2 cellular contexts compared by ENCODE assay signal in the genomic region with DNA sequence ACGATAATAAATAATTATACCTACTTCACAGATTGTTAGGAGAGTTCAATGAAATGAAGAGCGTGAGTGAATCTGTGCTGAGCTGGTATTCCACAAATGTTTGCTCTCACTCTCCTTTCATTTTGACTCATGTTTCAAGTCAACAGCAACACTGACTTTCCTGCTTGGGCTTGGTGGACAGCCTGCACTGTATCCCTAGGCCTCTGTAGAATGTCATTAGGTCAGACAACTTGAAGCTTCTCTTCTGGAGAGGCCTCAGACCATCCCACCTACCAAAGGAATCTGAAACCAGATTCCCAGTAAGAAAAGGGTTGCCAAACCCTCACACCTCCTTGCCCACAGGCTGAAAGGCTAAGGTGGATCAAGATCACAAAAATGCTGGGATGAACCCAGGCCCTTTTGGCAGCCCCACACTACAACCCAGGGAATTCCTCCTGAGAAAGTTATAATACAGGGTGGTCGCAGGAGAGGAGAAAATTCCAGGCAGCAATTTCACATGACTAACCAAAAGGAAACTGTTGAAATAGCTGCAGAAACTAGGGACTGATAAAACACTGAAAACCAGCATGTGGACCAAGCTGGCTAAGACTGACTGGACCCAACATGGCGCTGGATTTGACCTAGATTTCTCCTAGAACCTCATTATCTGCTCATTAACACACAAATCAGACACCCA.
TF ChIP-seq lines count a peak whose summit lies in the region.

No MANE protein-coding gene starts in this region.

TF ChIP-seq in IMR-90, 13 proteins besides CTCF, POLR2A, EP300 and RAD21:
- TF ChIP-seq SMC3 (IDR thresholded peaks at IDR 0.05; ENCODE audit: low read depth, low read length), result no peak
- no peak for TF ChIP-seq MAFK (IDR thresholded peaks at IDR 0.05; ENCODE audit: low read depth, low read length)
- TF ChIP-seq RFX5 (IDR thresholded peaks at IDR 0.05; ENCODE audit: low read depth, low read length), result no peak
- no peak for TF ChIP-seq CHD1 (IDR thresholded peaks at IDR 0.05; ENCODE audit: low read depth, low read length)
- TF ChIP-seq MAZ (IDR thresholded peaks at IDR 0.05; ENCODE audit: borderline replicate concordance, low read depth, low read length), result no peak
- TF ChIP-seq FOS (IDR thresholded peaks at IDR 0.05; ENCODE audit: low read depth, low read length), result no peak
- no peak for TF ChIP-seq BHLHE40 (IDR thresholded peaks at IDR 0.05; ENCODE audit: low read depth, low read length)
- TF ChIP-seq MXI1 (IDR thresholded peaks at IDR 0.05; ENCODE audit: borderline replicate concordance, low read depth, low read length), result no peak
- TF ChIP-seq NFE2L2 (IDR thresholded peaks at IDR 0.05; ENCODE audit: low read depth, low read length), result no peak
- no peak for TF ChIP-seq RCOR1 (IDR thresholded peaks at IDR 0.05; ENCODE audit: insufficient replicate concordance, low read length)
- TF ChIP-seq, protein P1, sequence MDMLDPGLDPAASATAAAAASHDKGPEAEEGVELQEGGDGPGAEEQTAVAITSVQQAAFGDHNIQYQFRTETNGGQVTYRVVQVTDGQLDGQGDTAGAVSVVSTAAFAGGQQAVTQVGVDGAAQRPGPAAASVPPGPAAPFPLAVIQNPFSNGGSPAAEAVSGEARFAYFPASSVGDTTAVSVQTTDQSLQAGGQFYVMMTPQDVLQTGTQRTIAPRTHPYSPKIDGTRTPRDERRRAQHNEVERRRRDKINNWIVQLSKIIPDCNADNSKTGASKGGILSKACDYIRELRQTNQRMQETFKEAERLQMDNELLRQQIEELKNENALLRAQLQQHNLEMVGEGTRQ (IDR thresholded peaks at IDR 0.05; ENCODE audit: low read depth, low read length), result no peak
- TF ChIP-seq, protein P2, sequence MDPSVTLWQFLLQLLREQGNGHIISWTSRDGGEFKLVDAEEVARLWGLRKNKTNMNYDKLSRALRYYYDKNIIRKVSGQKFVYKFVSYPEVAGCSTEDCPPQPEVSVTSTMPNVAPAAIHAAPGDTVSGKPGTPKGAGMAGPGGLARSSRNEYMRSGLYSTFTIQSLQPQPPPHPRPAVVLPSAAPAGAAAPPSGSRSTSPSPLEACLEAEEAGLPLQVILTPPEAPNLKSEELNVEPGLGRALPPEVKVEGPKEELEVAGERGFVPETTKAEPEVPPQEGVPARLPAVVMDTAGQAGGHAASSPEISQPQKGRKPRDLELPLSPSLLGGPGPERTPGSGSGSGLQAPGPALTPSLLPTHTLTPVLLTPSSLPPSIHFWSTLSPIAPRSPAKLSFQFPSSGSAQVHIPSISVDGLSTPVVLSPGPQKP (IDR thresholded peaks at IDR 0.05; ENCODE audit: borderline replicate concordance, low read depth, low read length), result no peak
- no peak for TF ChIP-seq CEBPB (IDR thresholded peaks at IDR 0.05; ENCODE audit: low read depth, low read length)
TF ChIP-seq in IMR-90: peak in this region for 0.

TF ChIP-seq in K562, 482 proteins besides CTCF, POLR2A, EP300 and RAD21:
- TF ChIP-seq ZNF668 (CRISPR knock-in tag; IDR thresholded peaks at IDR 0.05) (no peak), YY1 (IDR thresholded peaks at IDR 0.05; ENCODE audit: borderline replicate concordance in 1 of 3, control insufficient read depth in 1 of 3, extremely low read depth in 1 of 3, insufficient read depth in 3 of 3, insufficient read length in 1 of 3, insufficient replicate concordance in 2 of 3, low read depth in 1 of 3, low read length in 2 of 3) (peak in 1 of 3 experiments; percentile 46)
